Comparison of ENCODE assay signal across 18 cellular contexts in genomic region chr1:7500381-7501258, GRCh38.
"Had no signal": no experiment of that assay in that cellular context is flagged by ENCODE, and none has a peak within 500 bp of the region (broad histone marks: within the 10 kb centered on the region; RNA-seq: fewer than 3 reads in every experiment).

No MANE protein-coding gene starts in this region.

- ATAC-seq: activated naive CD8-positive, alpha-beta T cell treated with anti-CD3 and anti-CD28 coated beads, Interleukin-2, amount 50 U/mL, for 24 hours; activated T-cell treated with anti-CD3 and anti-CD28 coated beads, Interleukin-2, amount 50 U/mL, for 4 hours; left lung; T-cell had no signal

- FAIRE-seq: frontal cortex, kidney had no signal

- DNase-seq: activated CD4-positive, alpha-beta T cell treated with anti-CD3 and anti-CD28 coated beads, Interleukin-2, amount 50 U/mL, for 1 hour; activated CD4-positive, CD25-positive, alpha-beta regulatory T cell treated with anti-CD3 and anti-CD28 coated beads, Interleukin-2, amount 50 U/mL, for 72 hours; activated CD8-positive, alpha-beta memory T cell treated with anti-CD3 and anti-CD28 coated beads, Interleukin-2, amount 50 U/mL, for 4 hours; activated naive CD4-positive, alpha-beta T cell treated with anti-CD3 and anti-CD28 coated beads, Interleukin-2, amount 10 ng/mL, durations not matched to agents 7 days and 5 days; activated naive CD8-positive, alpha-beta T cell treated with anti-CD3 and anti-CD28 coated beads, Interleukin-2, amount 50 U/mL, for 24 hours; activated T-cell treated with anti-CD3 and anti-CD28 coated beads, Interleukin-2, amount 50 U/mL, for 4 hours; kidney; left lung; stimulated activated CD4-positive, alpha-beta T cell treated with anti-CD3 and anti-CD28 coated beads, Interleukin-2, amount 100 ng/mL, for 24 hours; stimulated activated naive CD4-positive, alpha-beta T cell treated with Interleukin-2 at 50 U/mL for 16 hours; T-cell; T-helper 9 cell; transverse colon had no signal

- H3K4me1 Mint-ChIP-seq: activated naive CD4-positive, alpha-beta T cell treated with anti-CD3 and anti-CD28 coated beads, Interleukin-2, amount 10 ng/mL, durations not matched to agents 7 days and 5 days; activated naive CD8-positive, alpha-beta T cell treated with anti-CD3 and anti-CD28 coated beads, Interleukin-2, amount 50 U/mL, for 24 hours; T-cell had no signal

- H3K27me3 Mint-ChIP-seq: activated naive CD4-positive, alpha-beta T cell treated with anti-CD3 and anti-CD28 coated beads, Interleukin-2, amount 10 ng/mL, durations not matched to agents 7 days and 5 days; activated naive CD8-positive, alpha-beta T cell treated with anti-CD3 and anti-CD28 coated beads, Interleukin-2, amount 50 U/mL, for 24 hours; brain; T-cell had no signal

- H3K27ac ChIP-seq: coronary artery, left lung, neutrophil, suprapubic skin, transverse colon had no signal

- H3K9me3 Mint-ChIP-seq: activated naive CD4-positive, alpha-beta T cell treated with anti-CD3 and anti-CD28 coated beads, Interleukin-2, amount 10 ng/mL, durations not matched to agents 7 days and 5 days; activated naive CD8-positive, alpha-beta T cell treated with anti-CD3 and anti-CD28 coated beads, Interleukin-2, amount 50 U/mL, for 24 hours; activated T-cell treated with anti-CD3 and anti-CD28 coated beads, Interleukin-2, amount 50 U/mL, for 4 hours; brain; T-cell had no signal

- H3K4me3 Mint-ChIP-seq: activated naive CD4-positive, alpha-beta T cell treated with anti-CD3 and anti-CD28 coated beads, Interleukin-2, amount 10 ng/mL, durations not matched to agents 7 days and 5 days; activated naive CD8-positive, alpha-beta T cell treated with anti-CD3 and anti-CD28 coated beads, Interleukin-2, amount 50 U/mL, for 24 hours; activated T-cell treated with anti-CD3 and anti-CD28 coated beads, Interleukin-2, amount 50 U/mL, for 4 hours; brain; T-cell had no signal

- H3K4me1 ChIP-seq: left lung, suprapubic skin, transverse colon had no signal

- H3K27ac Mint-ChIP-seq: activated naive CD4-positive, alpha-beta T cell treated with anti-CD3 and anti-CD28 coated beads, Interleukin-2, amount 10 ng/mL, durations not matched to agents 7 days and 5 days; activated naive CD8-positive, alpha-beta T cell treated with anti-CD3 and anti-CD28 coated beads, Interleukin-2, amount 50 U/mL, for 24 hours; T-cell had no signal

- H3K36me3 ChIP-seq: left lung, neutrophil, suprapubic skin, transverse colon had no signal

- H3K27me3 ChIP-seq: left lung, neutrophil, transverse colon had no signal

- H3K4me3 ChIP-seq: coronary artery, left lung, suprapubic skin, transverse colon had no signal

- H3K9me3 ChIP-seq: left lung, neutrophil, suprapubic skin, transverse colon had no signal

- H3K36me3 Mint-ChIP-seq: activated naive CD4-positive, alpha-beta T cell treated with anti-CD3 and anti-CD28 coated beads, Interleukin-2, amount 10 ng/mL, durations not matched to agents 7 days and 5 days; brain; T-cell had no signal
